8 cellular contexts compared by ENCODE assay signal in genomic region chr5:150000990-150001659, GRCh38. TPM values are rescaled to one million over a fixed set of nuclear protein-coding genes. Genes with fewer than 3 reads are reported as not detected.
DNase-seq lines count a peak whose midpoint lies in the region; ATAC-seq and TF ChIP-seq lines count a peak whose summit lies in the region.

No MANE protein-coding gene starts in this region.

- peak overlapping the region; percentile 89 for H3K4me3 Mint-ChIP-seq in CD8-positive, alpha-beta T cell

- CTCF ChIA-PET in CD8-positive, alpha-beta T cell (lab: Charles Lee) = interaction anchor here (1.3 to 1.8 kb wide), 2 partner anchors 10 to 42 kb away, joined by 4 to 6 read pairs; no protein-coding TSS in a partner anchor

- no peaks in the 10 kb centered on the region for H3K27me3 Mint-ChIP-seq in CD8-positive, alpha-beta T cell (ENCODE audit: low read depth)

- no peaks in the 10 kb centered on the region for H3K9me3 Mint-ChIP-seq in CD8-positive, alpha-beta T cell

- H3K79me2 ChIP-seq in OCI-LY3 (ENCODE audit: low read length) = peaks cover 53% of the 10 kb centered on the region
- H3K79me2 ChIP-seq in parathyroid adenoma = peaks cover 10% of the 10 kb centered on the region

- intact Hi-C loops in CD8-positive, alpha-beta T cell (cut with DNase I, micrococcal nuclease) = loop anchor here (1.0 to 10.0 kb wide), 12 partner anchors 40 to 1619 kb away; partner anchors contain the start of genes CSNK1A1 (in 2 of the 2), PPARGC1B (in 2 of the 2), SLC26A2 (in 2 of the 2) and FBXO38 (in 1 of the 2)
- intact Hi-C loops in vagina (cut with DNase I) = no loop called here

- TF ChIP-seq CTCF in CD8-positive, alpha-beta T cell (IDR thresholded peaks at IDR 0.05) = no peak
- TF ChIP-seq CTCF in OCI-LY3 (IDR thresholded peaks at IDR 0.05; ENCODE audit: low read depth, low read length) (no peak), parathyroid adenoma (IDR thresholded peaks at IDR 0.05) (no peak), vagina (IDR thresholded peaks at IDR 0.05) (no peak)

- H3K4me1 Mint-ChIP-seq in CD8-positive, alpha-beta T cell (ENCODE audit: low read depth) = peaks cover 39% of the 10 kb centered on the region

- peak in 6 of 7 experiments; percentile 7 to 57 (median 28) for DNase-seq in CD8-positive, alpha-beta T cell
- DNase-seq in HCEC 1CT (peak; percentile 42), activated gamma-delta T cell (lab: John Stamatoyannopoulos, UW) (peak; percentile 35), germinal center (ENCODE audit: low spot score) (peak; percentile 37), vagina (ENCODE audit: extremely low spot score in 2 of 2) (no peak)

- H3K4me1 ChIP-seq in CD8-positive, alpha-beta T cell (ENCODE audit: insufficient read depth, low read length) = peaks cover 22% of the 10 kb centered on the region
- H3K4me1 ChIP-seq in OCI-LY3 (ENCODE audit: low read length) (peaks cover 19% of the 10 kb centered on the region), parathyroid adenoma (peaks cover 17% of the 10 kb centered on the region), vagina (peaks cover 49% of the 10 kb centered on the region)

- peaks cover 28% of the 10 kb centered on the region for H3K36me3 Mint-ChIP-seq in CD8-positive, alpha-beta T cell

- H3K4me2 ChIP-seq in OCI-LY3 (ENCODE audit: low read length) (peak overlapping the region; percentile 86), parathyroid adenoma (ENCODE audit: low read length) (peak overlapping the region; percentile 73)

- H3K27ac ChIP-seq in CD8-positive, alpha-beta T cell (ENCODE audit: low read depth, low read length) = peak overlapping the region; percentile 75
- H3K27ac ChIP-seq in OCI-LY3 (ENCODE audit: low read length) (peak overlapping the region; percentile 78), parathyroid adenoma (peak overlapping the region; percentile 90), vagina (peak overlapping the region; percentile 87)

- H3K9ac ChIP-seq in OCI-LY3 (ENCODE audit: low read length) (peak overlapping the region; percentile 95), parathyroid adenoma (peak overlapping the region; percentile 76)

- no peak for TF ChIP-seq POLR2A in vagina (IDR thresholded peaks at IDR 0.05)

- H3K27ac Mint-ChIP-seq in CD8-positive, alpha-beta T cell = peak overlapping the region; percentile 91

- no peaks in the 10 kb centered on the region for H3K9me3 ChIP-seq in CD8-positive, alpha-beta T cell (ENCODE audit: low read length)
- H3K9me3 ChIP-seq in OCI-LY3 (ENCODE audit: insufficient read depth, low read length) (no peaks in the 10 kb centered on the region), parathyroid adenoma (ENCODE audit: control insufficient read depth, low read length) (no peaks in the 10 kb centered on the region), vagina (no peaks in the 10 kb centered on the region)

- H4K20me1 ChIP-seq in OCI-LY3 (ENCODE audit: insufficient read depth, low read length) = peaks cover 12% of the 10 kb centered on the region; the same call in 1 of the 2 replicates

- H3K36me3 ChIP-seq in CD8-positive, alpha-beta T cell (ENCODE audit: insufficient read depth, low read length) = peaks cover 2% of the 10 kb centered on the region
- H3K36me3 ChIP-seq in OCI-LY3 (replicated peaks; ENCODE audit: low read depth, low read length) = peaks cover 11% of the 10 kb centered on the region
- no peaks in the 10 kb centered on the region for H3K36me3 ChIP-seq in parathyroid adenoma (ENCODE audit: control insufficient read depth, insufficient read depth, low read length)
- peaks cover 0 to 9% of the 10 kb centered on the region in 2 donors for H3K36me3 ChIP-seq in vagina

- ATAC-seq in CD8-positive, alpha-beta T cell = peak; percentile 9
- ATAC-seq in HG03571 (IDR thresholded peaks at IDR 0.05; ENCODE audit: unreplicated experiment) = no peak

- peak overlapping the region; percentile 79 for H3K4me3 ChIP-seq in CD8-positive, alpha-beta T cell (ENCODE audit: low read depth, low read length)
- H3K4me3 ChIP-seq in OCI-LY3 (ENCODE audit: low read length) = peak overlapping the region; percentile 100
- H3K4me3 ChIP-seq in parathyroid adenoma (ENCODE audit: low read depth, low read length) = peak overlapping the region; percentile 94
- peak overlapping the region; percentile 80 to 94 for H3K4me3 ChIP-seq in vagina

- POLR2A ChIA-PET in CD8-positive, alpha-beta T cell (lab: Charles Lee) = interaction anchor here (0.7 to 1.6 kb wide), 2 partner anchors 41 to 365 kb away, joined by 3 to 6 read pairs; partner anchors contain the start of gene SLC26A2

- H3K27me3 ChIP-seq in CD8-positive, alpha-beta T cell (ENCODE audit: insufficient read depth, low read length) = no peaks in the 10 kb centered on the region
- H3K27me3 ChIP-seq in OCI-LY3 (ENCODE audit: low read depth, low read length) = no peaks in the 10 kb centered on the region
- H3K27me3 ChIP-seq in parathyroid adenoma (ENCODE audit: control insufficient read depth, insufficient read depth, low read length) = no peaks in the 10 kb centered on the region
- H3K27me3 ChIP-seq in vagina = no peaks in the 10 kb centered on the region

- peak overlapping the region; percentile 78; the same call in 1 of the 2 replicates for H2AFZ ChIP-seq in OCI-LY3 (ENCODE audit: low read depth, low read length)
- H2AFZ ChIP-seq in parathyroid adenoma = peak overlapping the region; percentile 86

RNA-seq across cellular contexts. Expression of gene HMGXB3, which starts 0.6 kb away (rescaled TPM):
- total RNA-seq in CD8-positive, alpha-beta T cell = 10 to 100 TPM; 27.4 to 29.7 TPM
- 38.3 TPM for total RNA-seq in vagina

RNA-seq across cellular contexts. Expression of gene TIGD6, which starts 0.7 kb away (rescaled TPM):
- 1 to 10 TPM in 1 of 2 experiments, under 1 TPM in 1; 0.97 to 1.5 TPM for total RNA-seq in CD8-positive, alpha-beta T cell
- total RNA-seq in vagina = 4.7 TPM

RNA-seq across cellular contexts. Expression of gene SLC26A2, which starts 40.6 kb away (rescaled TPM):
- total RNA-seq in CD8-positive, alpha-beta T cell = 1 to 10 TPM; 2.0 to 2.2 TPM
- 13.3 TPM for total RNA-seq in vagina

RNA-seq across cellular contexts. Expression of gene PDE6A, which starts 56.5 kb away (rescaled TPM):
- not detected for total RNA-seq in CD8-positive, alpha-beta T cell
- 0.25 TPM for total RNA-seq in vagina

Comparison
In these comparisons a context has a peak if more than half of its experiments do, and no peak if none do; other contexts are left out.
1. DNase-seq: peak in CD8-positive, alpha-beta T cell (6 of 7), HCEC 1CT (single experiment), activated gamma-delta T cell (single experiment) and germinal center (single experiment); none in vagina (0 of 2).
2. Peak in every context shown above with its lines, with median percentiles within 50 percentile points of each other: H3K27ac ChIP-seq and H3K4me3 ChIP-seq.